Comparison of ENCODE assay signal across 1 cellular context in genomic region chr3:185473290-185473815, GRCh38.
TF ChIP-seq lines count a peak whose summit lies in the region.

No MANE protein-coding gene starts in this region.

TF ChIP-seq in K562, 482 proteins besides CTCF, POLR2A, EP300 and RAD21 (continued from another document and continues in another):
- TF ChIP-seq FOXO4 (CRISPR knock-in tag; IDR thresholded peaks at IDR 0.05) (no peak), SAFB2 (IDR thresholded peaks at IDR 0.05; ENCODE audit: borderline replicate concordance, low read depth, low read length, severe bottlenecking) (no peak), ZNF311 (CRISPR knock-in tag; IDR thresholded peaks at IDR 0.05) (no peak), POLR3A (IDR thresholded peaks at IDR 0.05; ENCODE audit: borderline replicate concordance, extremely low read depth, insufficient read depth, insufficient read length) (no peak), SRF (CRISPR knock-in tag; IDR thresholded peaks at IDR 0.05) (peak in 1 of 2 experiments; percentile 57; a peak in 1 of 4 replicates), CEBPZ (IDR thresholded peaks at IDR 0.05; ENCODE audit: borderline replicate concordance, low read depth, low read length) (no peak), RFX1 (IDR thresholded peaks at IDR 0.05) (no peak), KAT7 (CRISPR knock-in tag; IDR thresholded peaks at IDR 0.05; ENCODE audit: borderline replicate concordance) (no peak), ATF4 (CRISPR knock-in tag; IDR thresholded peaks at IDR 0.05) (no peak), TOE1 (IDR thresholded peaks at IDR 0.05; ENCODE audit: borderline replicate concordance) (no peak), TOE1 (CRISPR knock-in tag; IDR thresholded peaks at IDR 0.05; ENCODE audit: borderline replicate concordance, low read depth) (no peak), NRF1 (conservative IDR thresholded peaks at IDR 0.05 in 1 of 2, IDR thresholded peaks at IDR 0.05 in 1 of 2) (peak; percentile 43 to 57; a peak in 2 of 4 replicates), HES1 (IDR thresholded peaks at IDR 0.05; ENCODE audit: low read depth) (no peak), TGIF2 (CRISPR knock-in tag; IDR thresholded peaks at IDR 0.05) (no peak), ZNF280B (CRISPR knock-in tag; IDR thresholded peaks at IDR 0.05) (no peak), XRCC3 (IDR thresholded peaks at IDR 0.05) (no peak), CBFA2T3 (IDR thresholded peaks at IDR 0.05) (peak; percentile 44; the same call in 1 of the 2 replicates), ZNF77 (CRISPR knock-in tag; IDR thresholded peaks at IDR 0.05) (no peak), KLF16 (IDR thresholded peaks at IDR 0.05) (no peak), ELK1 (CRISPR knock-in tag; IDR thresholded peaks at IDR 0.05) (no peak), ZNF511 (CRISPR knock-in tag; IDR thresholded peaks at IDR 0.05) (no peak), ZNF197 (CRISPR knock-in tag; IDR thresholded peaks at IDR 0.05; ENCODE audit: low read depth) (0 out of 2 replicates have a peak, but pooled peaks have one; percentile 32), NKRF (IDR thresholded peaks at IDR 0.05; ENCODE audit: borderline replicate concordance) (no peak), ELF1 (tag; IDR thresholded peaks at IDR 0.05) (no peak), ZBTB7A (IDR thresholded peaks at IDR 0.05; ENCODE audit: borderline replicate concordance, control insufficient read depth, low read depth, low read length) (no peak), KDM4B (IDR thresholded peaks at IDR 0.05; ENCODE audit: borderline replicate concordance in 2 of 2, low read depth in 1 of 2) (no peak), ZNF586 (CRISPR knock-in tag; conservative IDR thresholded peaks at IDR 0.05) (no peak), PATZ1 (CRISPR knock-in tag; IDR thresholded peaks at IDR 0.05; ENCODE audit: borderline replicate concordance) (no peak), ILF3 (IDR thresholded peaks at IDR 0.05; ENCODE audit: borderline replicate concordance) (no peak), TRIM28 (IDR thresholded peaks at IDR 0.05) (no peak), RB1 (IDR thresholded peaks at IDR 0.05; ENCODE audit: low read depth) (peak; percentile 35; the same call in 1 of the 2 replicates), GTF2A2 (tag; IDR thresholded peaks at IDR 0.05) (no peak), ZNF395 (CRISPR knock-in tag; IDR thresholded peaks at IDR 0.05) (no peak), ZNF589 (CRISPR knock-in tag; IDR thresholded peaks at IDR 0.05; ENCODE audit: low read depth) (no peak), SMARCC2 (IDR thresholded peaks at IDR 0.05; ENCODE audit: low read depth) (peak; percentile 75), ZNF655 (CRISPR knock-in tag; IDR thresholded peaks at IDR 0.05) (no peak), ZNF3 (CRISPR knock-in tag; IDR thresholded peaks at IDR 0.05) (no peak), RAD51 (IDR thresholded peaks at IDR 0.05; ENCODE audit: borderline replicate concordance, low read depth) (no peak), EP400 (IDR thresholded peaks at IDR 0.05) (peak; percentile 48; the same call in 1 of the 2 replicates), NFATC3 (IDR thresholded peaks at IDR 0.05) (no peak), CHD2 (IDR thresholded peaks at IDR 0.05; ENCODE audit: low read depth, low read length) (no peak), CHCHD3 (CRISPR knock-in tag; IDR thresholded peaks at IDR 0.05) (no peak), ATF6 (CRISPR knock-in tag; IDR thresholded peaks at IDR 0.05) (no peak), ZNF764 (CRISPR knock-in tag; IDR thresholded peaks at IDR 0.05; ENCODE audit: low read depth) (no peak)
